1 cellular context compared by ENCODE assay signal in the genomic region with DNA sequence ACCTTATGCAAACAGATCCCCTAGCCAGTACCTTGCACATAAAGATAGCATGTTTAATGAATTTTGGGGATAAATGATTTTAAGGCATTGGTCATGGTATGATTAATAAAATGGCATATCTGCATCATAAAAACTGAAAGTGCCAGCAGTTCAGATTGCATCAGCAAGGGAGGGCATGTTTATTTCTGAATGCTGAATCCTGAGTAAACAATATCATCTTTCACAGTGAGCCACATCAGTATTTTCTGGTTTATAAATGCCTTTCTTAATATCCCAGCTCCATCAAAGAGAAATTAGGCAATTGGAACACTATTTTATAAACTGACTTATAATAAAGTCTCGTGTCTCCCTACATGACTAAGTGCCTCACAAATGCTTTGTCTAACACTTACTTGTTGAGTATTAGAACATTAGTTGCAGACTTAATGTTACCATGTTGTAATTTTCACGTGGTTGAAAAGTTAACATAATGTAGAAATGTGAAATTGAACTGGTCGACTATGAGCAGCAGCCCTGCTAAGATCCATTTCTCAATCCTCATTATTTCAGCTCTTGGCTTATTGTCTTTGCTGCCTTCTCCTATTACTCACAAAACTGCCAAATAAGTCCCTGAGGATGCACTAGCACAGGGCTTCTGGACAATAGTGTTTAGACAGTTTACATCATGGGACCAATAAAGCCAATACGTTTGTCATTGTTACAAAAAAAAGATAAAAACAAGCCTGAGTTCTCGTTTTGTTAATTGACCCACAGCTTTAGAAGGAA.
TF ChIP-seq lines count a peak whose summit lies in the region.

No MANE protein-coding gene starts in this region.

TF ChIP-seq in HEK293T, 16 proteins besides CTCF, POLR2A, EP300 and RAD21:
- no peak for TF ChIP-seq PKNOX1 (IDR thresholded peaks at IDR 0.05)
- TF ChIP-seq BHLHE40 (IDR thresholded peaks at IDR 0.05; ENCODE audit: borderline replicate concordance) = no peak
- TF ChIP-seq SP1 (IDR thresholded peaks at IDR 0.05) = no peak
- no peak for TF ChIP-seq NFRKB (IDR thresholded peaks at IDR 0.05)
- TF ChIP-seq FOXA1 (IDR thresholded peaks at IDR 0.05) = no peak
- no peak for TF ChIP-seq FOXK2 (IDR thresholded peaks at IDR 0.05)
- no peak for TF ChIP-seq ARNT (IDR thresholded peaks at IDR 0.05)
- no peak for TF ChIP-seq SUZ12 (IDR thresholded peaks at IDR 0.05)
- TF ChIP-seq L3MBTL2 (conservative IDR thresholded peaks at IDR 0.05) = no peak
- TF ChIP-seq FOXM1 (IDR thresholded peaks at IDR 0.05; ENCODE audit: borderline replicate concordance) = no peak
- TF ChIP-seq CTBP1 (IDR thresholded peaks at IDR 0.05; ENCODE audit: borderline replicate concordance) = no peak
- no peak for TF ChIP-seq ZNF384 (IDR thresholded peaks at IDR 0.05)
- TF ChIP-seq TARDBP (IDR thresholded peaks at IDR 0.05) = no peak
- no peak for TF ChIP-seq LEF1 (IDR thresholded peaks at IDR 0.05; ENCODE audit: borderline replicate concordance)
- no peak for TF ChIP-seq HDGF (IDR thresholded peaks at IDR 0.05; ENCODE audit: borderline replicate concordance)
- TF ChIP-seq ELF4 (IDR thresholded peaks at IDR 0.05) = no peak
